In genomic region chr4:93829531-93830089, GRCh38 we compare ENCODE assay signal across 13 cellular contexts. TPM values are rescaled to one million over a fixed set of nuclear protein-coding genes. Genes with fewer than 3 reads are reported as not detected.
DNase-seq lines count a peak whose midpoint lies in the region; ATAC-seq and TF ChIP-seq lines count a peak whose summit lies in the region.
"Had no signal": no experiment of that assay in that cellular context is flagged by ENCODE, and none has a peak within 500 bp of the region (broad histone marks: within the 10 kb centered on the region; RNA-seq: fewer than 3 reads in every experiment).

No MANE protein-coding gene starts in this region.

- no peak for TF ChIP-seq CTCF in endothelial cell (IDR thresholded peaks at IDR 0.05; ENCODE audit: unreplicated experiment)
- no peak for TF ChIP-seq CTCF in neural progenitor cell (IDR thresholded peaks at IDR 0.05)

- peaks cover 31% of the 10 kb centered on the region for H3K4me1 ChIP-seq in neural progenitor cell

- H3K27ac Mint-ChIP-seq in endothelial cell (ENCODE audit: unreplicated experiment): no peak overlapping the region
- H3K27ac Mint-ChIP-seq in neural progenitor cell: no peak overlapping the region
- no peak overlapping the region for H3K27ac Mint-ChIP-seq in natural killer cell treated with Interleukin-12 subunit alpha and Interleukin-12 subunit beta and Interleukin-15 and Interleukin-18, amount 100 ng/mL, for 72 hours

- no peak overlapping the region for H3K27ac ChIP-seq in neural progenitor cell
- H3K27ac ChIP-seq: vagina had no signal

- ATAC-seq in HG03432 (IDR thresholded peaks at IDR 0.05; ENCODE audit: unreplicated experiment) (peak; percentile 7), GM21423 (IDR thresholded peaks at IDR 0.05; ENCODE audit: unreplicated experiment) (no peak), HG03097 (IDR thresholded peaks at IDR 0.05; ENCODE audit: low FRiP score, unreplicated experiment) (no peak)
- no peak for ATAC-seq in natural killer cell treated with Interleukin-12 subunit alpha and Interleukin-12 subunit beta and Interleukin-15 and Interleukin-18, amount 100 ng/mL, for 72 hours

- peaks cover 51% of the 10 kb centered on the region for H3F3A ChIP-seq in neural progenitor cell (ENCODE audit: low read depth)

- DNase-seq in D341Med (ENCODE audit: low spot score) (peak; percentile 52), endothelial cell (ENCODE audit: low spot score) (peak; percentile 13), neural progenitor cell (ENCODE audit: low spot score) (peak; percentile 76), G401 (ENCODE audit: low spot score) (no peak)
- no peak for DNase-seq in natural killer cell treated with Interleukin-12 subunit alpha and Interleukin-12 subunit beta and Interleukin-15 and Interleukin-18, amount 100 ng/mL, for 72 hours (ENCODE audit: low spot score)

- H3K27me3 ChIP-seq in neural progenitor cell: peaks cover 100% of the 10 kb centered on the region

- H3K4me3 Mint-ChIP-seq in endothelial cell (ENCODE audit: unreplicated experiment) (peak overlapping the region; percentile 86), neural progenitor cell (peak overlapping the region; percentile 90)
- H3K4me3 Mint-ChIP-seq in natural killer cell treated with Interleukin-12 subunit alpha and Interleukin-12 subunit beta and Interleukin-15 and Interleukin-18, amount 100 ng/mL, for 72 hours: no peak overlapping the region

- in situ Hi-C loops in G401 (cut with HindIII; ENCODE audit: low sequenced_read_pairs): no loop called here

- H3K4me1 Mint-ChIP-seq in endothelial cell (ENCODE audit: unreplicated experiment) (peaks cover 25% of the 10 kb centered on the region), neural progenitor cell (peaks cover 48% of the 10 kb centered on the region)
- peaks cover 4 to 6% of the 10 kb centered on the region in 2 donors for H3K4me1 Mint-ChIP-seq in natural killer cell treated with Interleukin-12 subunit alpha and Interleukin-12 subunit beta and Interleukin-15 and Interleukin-18, amount 100 ng/mL, for 72 hours (ENCODE audit: low read depth in 2 of 2)

- H4K20me1 ChIP-seq in neural progenitor cell (ENCODE audit: low read depth): peaks cover 67% of the 10 kb centered on the region

- H2AFZ ChIP-seq in neural progenitor cell (replicated peaks): peak overlapping the region; percentile 66

- H3K9me3 Mint-ChIP-seq in endothelial cell (ENCODE audit: unreplicated experiment) (no peaks in the 10 kb centered on the region), neural progenitor cell (no peaks in the 10 kb centered on the region)
- no peaks in the 10 kb centered on the region for H3K9me3 Mint-ChIP-seq in natural killer cell treated with Interleukin-12 subunit alpha and Interleukin-12 subunit beta and Interleukin-15 and Interleukin-18, amount 100 ng/mL, for 72 hours

- no peaks in the 10 kb centered on the region for H3K9me3 ChIP-seq in neural progenitor cell (ENCODE audit: low read depth)
- H3K9me3 ChIP-seq: vagina had no signal

- H3K27me3 Mint-ChIP-seq in endothelial cell (ENCODE audit: unreplicated experiment): peaks cover 44% of the 10 kb centered on the region
- peaks cover 92% of the 10 kb centered on the region for H3K27me3 Mint-ChIP-seq in neural progenitor cell (ENCODE audit: insufficient read depth, low read depth)
- peaks cover 55 to 76% of the 10 kb centered on the region in 2 donors for H3K27me3 Mint-ChIP-seq in natural killer cell treated with Interleukin-12 subunit alpha and Interleukin-12 subunit beta and Interleukin-15 and Interleukin-18, amount 100 ng/mL, for 72 hours

- H3K79me2 ChIP-seq in neural progenitor cell (ENCODE audit: low read depth): no peaks in the 10 kb centered on the region

- peak overlapping the region; percentile 54 for H3K4me3 ChIP-seq in neural progenitor cell

- H3K9ac ChIP-seq in neural progenitor cell: no peak overlapping the region

- H3K36me3 Mint-ChIP-seq in endothelial cell (ENCODE audit: low read depth, unreplicated experiment) (peaks cover 4% of the 10 kb centered on the region), neural progenitor cell (no peaks in the 10 kb centered on the region)
- peaks cover 33% of the 10 kb centered on the region for H3K36me3 Mint-ChIP-seq in natural killer cell treated with Interleukin-12 subunit alpha and Interleukin-12 subunit beta and Interleukin-15 and Interleukin-18, amount 100 ng/mL, for 72 hours

- H3K36me3 ChIP-seq in neural progenitor cell: no peaks in the 10 kb centered on the region
- H3K36me3 ChIP-seq: vagina had no signal

- H3K4me2 ChIP-seq in neural progenitor cell: peak overlapping the region; percentile 95

RNA-seq across cellular contexts. Expression of gene ATOH1, which starts 1.1 kb away (rescaled TPM):
- total RNA-seq in endothelial cell (ENCODE audit: unreplicated experiment) (not detected), neural progenitor cell (ENCODE audit: low replicate concordance) (0.06 TPM in 1 of 2 replicates, not detected in the other)
- total RNA-seq in natural killer cell treated with Interleukin-12 subunit alpha and Interleukin-12 subunit beta and Interleukin-15 and Interleukin-18, amount 100 ng/mL, for 72 hours: not detected
- total RNA-seq in G401 (2014; rRNA removed; shearing (Covaris generic)): not detected in 2 replicates
- total RNA-seq: activated CD8-positive, alpha-beta memory T cell treated with anti-CD3 and anti-CD28 coated beads for 36 hours; bronchial epithelial cell; fibroblast of villous mesenchyme; LHCN-M2; vagina had no signal

Comparison
In these comparisons a context has a peak if more than half of its experiments do, and no peak if none do; other contexts are left out.
1. DNase-seq: peak in D341Med (single experiment), endothelial cell (single experiment) and neural progenitor cell (single experiment); none in natural killer cell treated with Interleukin-12 subunit alpha and Interleukin-12 subunit beta and Interleukin-15 and Interleukin-18, amount 100 ng/mL, for 72 hours (single experiment) and G401 (single experiment).